In the genomic region with DNA sequence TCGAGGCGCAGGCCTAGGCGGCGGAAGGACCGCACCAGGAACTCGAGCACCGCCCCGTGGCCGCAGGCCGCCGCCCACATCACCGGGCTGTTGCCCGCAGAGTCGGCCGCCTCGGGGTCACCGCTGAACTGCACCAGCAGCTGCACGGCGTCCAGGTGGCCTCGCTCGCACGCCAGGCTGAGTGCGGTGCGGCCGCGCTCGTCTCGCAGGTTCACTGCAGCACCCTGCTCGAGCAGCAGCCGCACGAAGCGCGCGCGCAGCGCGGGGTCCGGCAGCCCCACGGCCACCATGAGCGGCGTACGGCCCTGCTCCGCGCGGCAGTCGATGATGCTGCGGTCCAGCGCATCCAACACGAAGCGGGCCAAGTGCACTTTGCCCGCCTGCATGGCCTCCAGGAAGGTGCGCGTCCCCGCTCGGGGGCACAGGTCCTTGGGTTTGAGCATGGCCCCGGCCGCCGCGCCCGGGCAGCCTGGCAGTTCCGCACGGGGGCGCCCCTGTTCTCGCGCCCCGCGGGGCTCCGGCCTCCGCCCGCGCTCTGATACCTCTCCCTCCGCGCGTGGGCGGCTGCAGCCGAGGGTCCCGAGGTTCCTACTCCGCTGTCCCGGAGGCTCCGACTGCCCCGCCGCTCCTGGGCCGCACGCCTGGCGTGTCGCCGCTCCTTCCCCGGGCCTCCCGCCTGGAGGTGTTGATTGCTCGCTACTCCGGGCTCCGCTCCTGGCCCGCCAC, we compare ENCODE assay signal across 8 cellular contexts. TPM values are rescaled to one million over a fixed set of nuclear protein-coding genes. Genes with fewer than 3 reads are reported as not detected.
A peak's percentile ranks its signal among the peaks of the same experiment; 100 is the strongest.
DNase-seq lines count a peak whose midpoint lies in the region; ATAC-seq and TF ChIP-seq lines count a peak whose summit lies in the region.

No MANE protein-coding gene starts in this region.

- no peak for TF ChIP-seq CTCF in AG09309 (IDR thresholded peaks at IDR 0.05; ENCODE audit: control insufficient read depth, insufficient read depth, low read depth, low read length, missing control alignments)
- peak; percentile 58 for TF ChIP-seq CTCF in OCI-LY7 (conservative IDR thresholded peaks at IDR 0.05; ENCODE audit: low read length)
- peak; percentile 25 for TF ChIP-seq CTCF in psoas muscle (IDR thresholded peaks at IDR 0.05)

- H3K9me3 ChIP-seq in OCI-LY7 (ENCODE audit: low read length): no peaks in the 10 kb centered on the region
- no peaks in the 10 kb centered on the region for H3K9me3 ChIP-seq in psoas muscle

- no TSS peak for BruUV-seq in OCI-LY7 (replicated peaks; lab: Mats Ljungman, UMichigan)

- WGBS in psoas muscle, 3 donors: 1 to 2% (median 1%) methylated on average over 55 to 93 of the region's 93 CpGs

- peak; percentile 48 for ATAC-seq in GM21390 (IDR thresholded peaks at IDR 0.05; ENCODE audit: unreplicated experiment)
- ATAC-seq in Right ventricle myocardium inferior: peak; percentile 30
- peak; percentile 43 to 71 (median 56) for ATAC-seq in psoas muscle
- ATAC-seq in HG02870 (IDR thresholded peaks at IDR 0.05; ENCODE audit: unreplicated experiment): no peak

- H3K27ac ChIP-seq in OCI-LY7 (ENCODE audit: low read depth, low read length, poor library complexity, severe bottlenecking) (no peak overlapping the region), psoas muscle (no peak overlapping the region)

- H3K4me1 ChIP-seq in OCI-LY7 (ENCODE audit: insufficient read depth, low read length, poor library complexity, severe bottlenecking) (peaks cover 9% of the 10 kb centered on the region), psoas muscle (peaks cover 10% of the 10 kb centered on the region)

- CTCF ChIA-PET in OCI-LY7 (lab: Charles Lee; ENCODE audit: unreplicated experiment): no interaction called here

- H3K9me2 ChIP-seq in OCI-LY7 (ENCODE audit: insufficient read depth, low read length): no peaks in the 10 kb centered on the region

- no peak for DNase-seq in AG09309 (ENCODE audit: low read depth)
- DNase-seq in OCI-LY7 (ENCODE audit: low spot score): no peak
- peak; percentile 28 for DNase-seq in activated T-helper 9 cell treated with anti-CD3 and anti-CD28 coated beads, Interleukin-2, amount 50 U/mL, for 16 hours (ENCODE audit: low read depth)
- peak; percentile 86 for DNase-seq in Right ventricle myocardium inferior (ENCODE audit: missing footprints)
- DNase-seq in psoas muscle: peak in 1 of 2 donors; percentile 76
- DNase-seq in cortex of kidney (lab: John Stamatoyannopoulos, UW): no peak

- no peaks in the 10 kb centered on the region for H3K36me3 ChIP-seq in OCI-LY7 (ENCODE audit: insufficient read depth, low read length)
- no peaks in the 10 kb centered on the region for H3K36me3 ChIP-seq in psoas muscle (ENCODE audit: insufficient read depth in 1 of 2, low read depth in 1 of 2)

- H3K27me3 ChIP-seq in psoas muscle (ENCODE audit: insufficient read depth in 3 of 3, low read length in 2 of 3): peaks cover 0 to 52% (median 39%) of the 10 kb centered on the region in 3 donors

- H2AFZ ChIP-seq in OCI-LY7 (ENCODE audit: low read length): no peak overlapping the region

- POLR2A ChIA-PET in OCI-LY7 (lab: Charles Lee): no interaction called here

- peak overlapping the region; percentile 19; the same call in 1 of the 2 replicates for H3K4me2 ChIP-seq in OCI-LY7 (ENCODE audit: low read length)

- intact Hi-C loops in OCI-LY7 (cut with micrococcal nuclease; ENCODE audit: unreplicated experiment): no loop called here
- intact Hi-C loops in Right ventricle myocardium inferior (cut with DNase I): no loop called here
- intact Hi-C loops in psoas muscle (cut with DNase I): no loop called here

- no peaks in the 10 kb centered on the region for H4K20me1 ChIP-seq in OCI-LY7 (ENCODE audit: insufficient read depth, low read length)

- H3K4me3 ChIP-seq in AG09309 (ENCODE audit: control insufficient read depth, low read depth, low read length): peak overlapping the region; percentile 13
- no peak overlapping the region for H3K4me3 ChIP-seq in OCI-LY7 (ENCODE audit: low read depth, low read length, poor library complexity, severe bottlenecking)
- peak overlapping the region; percentile 67 for H3K4me3 ChIP-seq in psoas muscle

- H3K79me2 ChIP-seq in OCI-LY7 (ENCODE audit: insufficient read depth, low read depth, low read length): no peaks in the 10 kb centered on the region

RNA-seq across cellular contexts. Expression of gene ANKRD63, which starts 0.6 kb away (rescaled TPM):
- not detected in 2 replicates for total RNA-seq in OCI-LY7 (2014; rRNA removed; shearing (Covaris generic))
- total RNA-seq in OCI-LY7 (2022) (not detected in 2 replicates), Right ventricle myocardium inferior (0.92 TPM), psoas muscle (not detected)
- polyA plus RNA-seq in psoas muscle: not detected

RNA-seq across cellular contexts. Expression of gene PLCB2, which starts 25.4 kb away (rescaled TPM):
- not detected in 2 replicates for total RNA-seq in OCI-LY7 (2014; rRNA removed; shearing (Covaris generic))
- total RNA-seq in OCI-LY7 (2022) (9.2 and 9.6 TPM in 2 replicates), Right ventricle myocardium inferior (8.2 TPM), psoas muscle (1 to 10 TPM; 1.7 to 4.6 (median 3.5) TPM)
- 1 to 10 TPM in 2 of 3 donors, under 1 TPM in 1; 0.73 to 2.0 (median 1.6) TPM for polyA plus RNA-seq in psoas muscle

RNA-seq across cellular contexts. Expression of gene INAFM2, which starts 41.2 kb away (rescaled TPM):
- total RNA-seq in OCI-LY7 (2014; rRNA removed; shearing (Covaris generic)): 1.1 and 3.3 TPM in 2 replicates
- 4.4 and 5.3 TPM in 2 replicates for total RNA-seq in OCI-LY7 (2022)
- total RNA-seq in Right ventricle myocardium inferior: 55.6 TPM
- 10 to 100 TPM; 22.3 to 32.4 (median 28.9) TPM for total RNA-seq in psoas muscle
- polyA plus RNA-seq in psoas muscle: 10 to 100 TPM in 1 of 3 donors, 1 to 10 TPM in 2; 5.8 to 14.5 (median 7.9) TPM

RNA-seq across cellular contexts. Expression of gene PAK6, which starts 43.4 kb away (rescaled TPM):
- 0.03 and 0.10 TPM in 2 replicates for total RNA-seq in OCI-LY7 (2014; rRNA removed; shearing (Covaris generic))
- total RNA-seq in OCI-LY7 (2022) (not detected in 2 replicates), Right ventricle myocardium inferior (10.1 TPM), psoas muscle (1 to 10 TPM in 2 of 4 donors, under 1 TPM in 2; 0.44 to 3.0 (median 1.2) TPM)
- 1 to 10 TPM in 1 of 3 donors, under 1 TPM in 2; 0.03 to 1.1 (median 0.47) TPM for polyA plus RNA-seq in psoas muscle

RNA-seq across cellular contexts. Expression of gene CCDC9B, which starts 58.4 kb away (rescaled TPM):
- 0.15 TPM in 1 of 2 replicates, not detected in the other for total RNA-seq in OCI-LY7 (2014; rRNA removed; shearing (Covaris generic))
- total RNA-seq in OCI-LY7 (2022): 1.4 TPM in 2 replicates
- 162 TPM for total RNA-seq in Right ventricle myocardium inferior
- 100 to 1,000 TPM in 3 of 4 donors, 10 to 100 TPM in 1; 87.0 to 161 (median 129) TPM for total RNA-seq in psoas muscle
- polyA plus RNA-seq in psoas muscle: 10 to 100 TPM; 14.5 to 50.5 (median 23.2) TPM

Comparison
In these comparisons a context has a peak if more than half of its experiments do, and no peak if none do; other contexts are left out.
1. DNase-seq: peak in activated T-helper 9 cell treated with anti-CD3 and anti-CD28 coated beads, Interleukin-2, amount 50 U/mL, for 16 hours (single experiment) and Right ventricle myocardium inferior (single experiment); none in AG09309 (single experiment), OCI-LY7 (single experiment) and cortex of kidney (single experiment).